28 cellular contexts compared by ENCODE assay signal in genomic region chr6:168005796-168006195, GRCh38. TPM values are rescaled to one million over a fixed set of nuclear protein-coding genes. Genes with fewer than 3 reads are reported as not detected.
"Had no signal": no experiment of that assay in that cellular context is flagged by ENCODE, and none has a peak within 500 bp of the region (broad histone marks: within the 10 kb centered on the region; RNA-seq: fewer than 3 reads in every experiment).

No MANE protein-coding gene starts in this region.

- H3K4me1 Mint-ChIP-seq: memory B cell; naive B cell; naive thymus-derived CD8-positive, alpha-beta T cell had no signal

- H3K36me3 ChIP-seq: colonic mucosa, esophagus squamous epithelium, gastrocnemius medialis, heart right ventricle, left lung, lower lobe of right lung had no signal

- DNase-seq: colonic mucosa; dermis blood vessel endothelial cell; dorsolateral prefrontal cortex; effector CD4-positive, alpha-beta T cell; effector memory CD4-positive, alpha-beta T cell; esophagus squamous epithelium; foreskin fibroblast; foreskin melanocyte; gastrocnemius medialis; glutamatergic neuron; heart right ventricle; hippocampal formation; kidney; left cardiac atrium; left lung; left ventricle myocardium superior; lower lobe of right lung; mucosa of descending colon; naive B cell; naive thymus-derived CD8-positive, alpha-beta T cell had no signal

- H3K27me3 Mint-ChIP-seq: memory B cell, naive B cell had no signal

- H3K27ac ChIP-seq: colonic mucosa, dorsolateral prefrontal cortex, esophagus squamous epithelium, gastrocnemius medialis, heart right ventricle, left lung, lower lobe of right lung had no signal

- H3K4me3 ChIP-seq: colonic mucosa, dorsolateral prefrontal cortex, esophagus squamous epithelium, gastrocnemius medialis, heart right ventricle, left lung, lower lobe of right lung, mucosa of descending colon had no signal

- H3K27ac Mint-ChIP-seq: memory B cell; mesothelial cell of epicardium; naive B cell; naive thymus-derived CD8-positive, alpha-beta T cell had no signal

- ATAC-seq: gastrocnemius medialis; heart right ventricle; left cardiac atrium; left lung; left ventricle myocardium superior; mucosa of descending colon; naive thymus-derived CD8-positive, alpha-beta T cell had no signal

- H3K4me1 ChIP-seq: colonic mucosa, gastrocnemius medialis had no signal

- H3K4me3 Mint-ChIP-seq: memory B cell; mesothelial cell of epicardium; naive B cell; naive thymus-derived CD8-positive, alpha-beta T cell had no signal

- H3K9me3 ChIP-seq: colonic mucosa had no signal

- H3K27me3 ChIP-seq: colonic mucosa, dorsolateral prefrontal cortex, heart right ventricle, left lung had no signal

RNA-seq across cellular contexts. Expression of gene KIF25, which starts 8.3 kb away (rescaled TPM):
- total RNA-seq: chondrocyte; dermis blood vessel endothelial cell; endothelial cell of umbilical vein; epithelial cell of proximal tubule; glomerular endothelial cell; kidney; left ventricle myocardium superior; lung microvascular endothelial cell; myocyte; naive thymus-derived CD8-positive, alpha-beta T cell had no signal
- polyA plus RNA-seq: endothelial cell of umbilical vein; naive thymus-derived CD8-positive, alpha-beta T cell had no signal
